ENCODE assay signal across 26 cellular contexts in genomic region chr6:30935018-30935417, GRCh38. TPM values are rescaled to one million over a fixed set of nuclear protein-coding genes. Genes with fewer than 3 reads are reported as not detected.
DNase-seq lines count a peak whose midpoint lies in the region; ATAC-seq and TF ChIP-seq lines count a peak whose summit lies in the region.
"Had no signal": no experiment of that assay in that cellular context is flagged by ENCODE, and none has a peak within 500 bp of the region (broad histone marks: within the 10 kb centered on the region; RNA-seq: fewer than 3 reads in every experiment).

No MANE protein-coding gene starts in this region.

- WGBS in gastroesophageal sphincter (ENCODE audit: low coverage in 1 of 2), 2 donors: 0 to 40% methylated on average over 1 to 2 of the region's 3 CpGs

- CTCF ChIA-PET in RWPE1 (lab: Yijun Ruan, JAX): interaction anchor here (0.6 to 0.8 kb wide), 4 partner anchors 21 to 167 kb away, joined by 3 to 4 read pairs (median 4); partner anchors contain the start of gene VARS2

- no peak overlapping the region for H3K4me3 Mint-ChIP-seq in activated T-cell treated with anti-CD3 and anti-CD28 coated beads, Interleukin-2, amount 50 U/mL, for 24 hours
- H3K4me3 Mint-ChIP-seq: B cell; T-helper 1 cell treated with Interleukin-12 subunit alpha and Interleukin-12 subunit beta and Interleukin-4 antibody, amounts not matched to agents 30 μg/mL and 1 μg/mL, for 36 hours had no signal

- DNase-seq in DMS153 (lab: John Stamatoyannopoulos, UW): peak; percentile 53
- no peak for DNase-seq in DMS153 treated with DMSO at 0.1 percent for 48 hours (lab: John Stamatoyannopoulos, UW; ENCODE audit: unreplicated experiment)
- peak; percentile 26 for DNase-seq in RWPE1 (ENCODE audit: low spot score)
- DNase-seq in fibroblast of the aortic adventitia (ENCODE audit: low read depth): peak; percentile 17
- peak; percentile 71 for DNase-seq in renal cortical epithelial cell (ENCODE audit: low read depth)
- no peak for DNase-seq in activated T-cell treated with anti-CD3 and anti-CD28 coated beads, Interleukin-2, amount 50 U/mL, for 24 hours
- no peak for DNase-seq in erythroblast (lab: John Stamatoyannopoulos, UW)
- DNase-seq: 8988T; activated CD4-positive, alpha-beta T cell treated with anti-CD3 and anti-CD28 coated beads, Interleukin-2, amount 50 U/mL, for 48 hours; activated naive CD4-positive, alpha-beta T cell; kidney glomerular epithelial cell; MM.1S; NCI-H1694; NCI-H510A treated with DMSO at 0.1 percent for 48 hours; psoas muscle; SIG-M5; stimulated activated CD4-positive, alpha-beta T cell treated with anti-CD3 and anti-CD28 coated beads, Interleukin-4, amount 100 ng/mL, for 1 hour; uterus had no signal

- no peak for ATAC-seq in gastroesophageal sphincter
- ATAC-seq: foreskin keratinocyte, HCT116, psoas muscle had no signal

- H3K27ac ChIP-seq in RWPE1 (peak overlapping the region; percentile 30; the same call in 1 of the 2 replicates), gastroesophageal sphincter (no peak overlapping the region)
- H3K27ac ChIP-seq: coronary artery, foreskin keratinocyte, psoas muscle, skin epidermis, uterus, VCaP had no signal

- H3K36me3 ChIP-seq in gastroesophageal sphincter: no peaks in the 10 kb centered on the region
- H3K36me3 ChIP-seq: uterus had no signal

- no peaks in the 10 kb centered on the region for H3K9me3 ChIP-seq in gastroesophageal sphincter
- H3K9me3 ChIP-seq: psoas muscle, uterus had no signal

- no peaks in the 10 kb centered on the region for H3K9me3 Mint-ChIP-seq in activated T-cell treated with anti-CD3 and anti-CD28 coated beads, Interleukin-2, amount 50 U/mL, for 24 hours
- H3K9me3 Mint-ChIP-seq: T-helper 1 cell treated with Interleukin-12 subunit alpha and Interleukin-12 subunit beta and Interleukin-4 antibody, amounts not matched to agents 30 μg/mL and 1 μg/mL, for 36 hours had no signal

- no peak overlapping the region for H3K4me3 ChIP-seq in fibroblast of the aortic adventitia (ENCODE audit: low read depth, low read length)
- H3K4me3 ChIP-seq in gastroesophageal sphincter: no peak overlapping the region
- H3K4me3 ChIP-seq: coronary artery, psoas muscle, skin epidermis, uterus had no signal

- H3K27me3 Mint-ChIP-seq in activated T-cell treated with anti-CD3 and anti-CD28 coated beads, Interleukin-2, amount 50 U/mL, for 24 hours: peaks cover 15% of the 10 kb centered on the region

- POLR2A ChIA-PET in RWPE1 (lab: Yijun Ruan, JAX; ENCODE audit: low non-redundant PET): no interaction called here

- no peaks in the 10 kb centered on the region for H3K4me1 Mint-ChIP-seq in activated T-cell treated with anti-CD3 and anti-CD28 coated beads, Interleukin-2, amount 50 U/mL, for 24 hours (ENCODE audit: low read depth)
- H3K4me1 Mint-ChIP-seq: B cell had no signal

- no peak for TF ChIP-seq EP300 in gastroesophageal sphincter (IDR thresholded peaks at IDR 0.05)

- H3K27me3 ChIP-seq in gastroesophageal sphincter: peaks cover 27% of the 10 kb centered on the region
- H3K27me3 ChIP-seq: foreskin keratinocyte, uterus had no signal

- TF ChIP-seq POLR2A in gastroesophageal sphincter (IDR thresholded peaks at IDR 0.05) (no peak), erythroblast (IDR thresholded peaks at IDR 0.05; ENCODE audit: low read length) (no peak)

- TF ChIP-seq CTCF in RWPE1 (conservative IDR thresholded peaks at IDR 0.05; ENCODE audit: low read depth) (no peak), fibroblast of the aortic adventitia (IDR thresholded peaks at IDR 0.05; ENCODE audit: insufficient read depth, low read length) (no peak), gastroesophageal sphincter (IDR thresholded peaks at IDR 0.05) (no peak)

- H3K36me3 Mint-ChIP-seq in activated T-cell treated with anti-CD3 and anti-CD28 coated beads, Interleukin-2, amount 50 U/mL, for 24 hours (ENCODE audit: low read depth): no peaks in the 10 kb centered on the region

- peaks cover 0 to 7% (median 0%) of the 10 kb centered on the region in 3 donors for H3K4me1 ChIP-seq in gastroesophageal sphincter
- H3K4me1 ChIP-seq: foreskin keratinocyte, psoas muscle, uterus had no signal

- H3K27ac Mint-ChIP-seq in activated T-cell treated with anti-CD3 and anti-CD28 coated beads, Interleukin-2, amount 50 U/mL, for 24 hours: no peak overlapping the region
- H3K27ac Mint-ChIP-seq: B cell; T-helper 1 cell treated with Interleukin-12 subunit alpha and Interleukin-12 subunit beta and Interleukin-4 antibody, amounts not matched to agents 30 μg/mL and 1 μg/mL, for 36 hours had no signal

RNA-seq across cellular contexts. Expression of gene SFTA2, which starts 3.0 kb away (rescaled TPM):
- not detected in 2 replicates for total RNA-seq in fibroblast of the aortic adventitia (ENCODE audit: low replicate concordance)
- total RNA-seq in renal cortical epithelial cell: 1.9 TPM in 1 of 2 replicates, not detected in the other
- not detected for total RNA-seq in gastroesophageal sphincter
- total RNA-seq: B cell, foreskin keratinocyte, psoas muscle had no signal

RNA-seq across cellular contexts. Expression of gene MUCL3, which starts 5.8 kb away (rescaled TPM):
- total RNA-seq in fibroblast of the aortic adventitia (ENCODE audit: low replicate concordance) (under 0.01 TPM in 1 of 2 replicates, not detected in the other), renal cortical epithelial cell (0.17 TPM in 1 of 2 replicates, not detected in the other), gastroesophageal sphincter (under 1 TPM in 1 of 4 donors, not detected in 3; 0.04 TPM)
- total RNA-seq: B cell, foreskin keratinocyte, psoas muscle had no signal

RNA-seq across cellular contexts. Expression of gene VARS2, which starts 21.0 kb away (rescaled TPM):
- total RNA-seq in fibroblast of the aortic adventitia (ENCODE audit: low replicate concordance) (15.6 and 18.5 TPM in 2 replicates), renal cortical epithelial cell (47.5 and 144 TPM in 2 replicates), gastroesophageal sphincter (10 to 100 TPM in 3 of 4 donors, 1 to 10 TPM in 1; 9.7 to 16.5 (median 12.8) TPM)

RNA-seq across cellular contexts. Expression of gene GTF2H4, which starts 27.0 kb away (rescaled TPM):
- total RNA-seq in fibroblast of the aortic adventitia (ENCODE audit: low replicate concordance) (3.8 and 12.7 TPM in 2 replicates), renal cortical epithelial cell (17.2 and 24.2 TPM in 2 replicates), gastroesophageal sphincter (10 to 100 TPM in 3 of 4 donors, 1 to 10 TPM in 1; 9.4 to 16.4 (median 11.8) TPM)

RNA-seq across cellular contexts. Expression of gene MUC21, which starts 48.5 kb away (rescaled TPM):
- total RNA-seq in fibroblast of the aortic adventitia (ENCODE audit: low replicate concordance) (not detected in 2 replicates), renal cortical epithelial cell (not detected in 2 replicates), gastroesophageal sphincter (1 to 10 TPM in 3 of 4 donors, under 1 TPM in 1; 0.13 to 9.9 (median 1.2) TPM)
- total RNA-seq: B cell, foreskin keratinocyte, psoas muscle had no signal

Comparison
In these comparisons a context has a peak if more than half of its experiments do, and no peak if none do; other contexts are left out.
1. DNase-seq: peak in DMS153 (single experiment), RWPE1 (single experiment), fibroblast of the aortic adventitia (single experiment) and renal cortical epithelial cell (single experiment); none in DMS153 treated with DMSO at 0.1 percent for 48 hours (single experiment), activated T-cell treated with anti-CD3 and anti-CD28 coated beads, Interleukin-2, amount 50 U/mL, for 24 hours (single experiment) and erythroblast (0 of 2).